In the genomic region with DNA sequence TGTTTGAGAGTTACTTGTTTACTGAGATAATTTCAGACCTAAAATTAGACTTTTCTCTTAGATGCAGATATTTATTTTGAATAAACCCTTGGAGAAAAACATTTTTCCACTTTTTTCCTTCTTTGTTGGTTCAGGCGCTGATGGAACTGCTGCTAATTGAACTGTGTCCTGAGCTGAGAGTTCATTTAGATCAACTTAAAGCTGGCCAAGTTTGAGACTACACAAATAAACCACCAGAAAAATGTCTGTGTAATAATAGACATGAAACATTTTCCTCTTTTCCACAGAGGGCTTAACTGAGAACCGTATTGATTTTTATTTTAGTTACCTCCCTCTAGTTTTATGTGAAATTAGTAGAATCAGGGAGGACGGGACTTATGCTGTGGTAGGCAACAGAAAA, we compare ENCODE assay signal across 17 cellular contexts. TPM values are rescaled to one million over a fixed set of nuclear protein-coding genes. Genes with fewer than 3 reads are reported as not detected.
DNase-seq lines count a peak whose midpoint lies in the region; ATAC-seq and TF ChIP-seq lines count a peak whose summit lies in the region.
"Had no signal": no experiment of that assay in that cellular context is flagged by ENCODE, and none has a peak within 500 bp of the region (broad histone marks: within the 10 kb centered on the region; RNA-seq: fewer than 3 reads in every experiment).

No MANE protein-coding gene starts in this region.

- H3K4me2 ChIP-seq in GM23338 (no peak overlapping the region), MM.1S (ENCODE audit: low read depth, low read length) (peak overlapping the region; percentile 75; the same call in 1 of the 2 replicates)
- H3K4me2 ChIP-seq: A549 had no signal

- no peak overlapping the region for H3K27ac ChIP-seq in GM23338 (ENCODE audit: low read depth)
- peak overlapping the region; percentile 91; the same call in 1 of the 2 replicates for H3K27ac ChIP-seq in MM.1S (ENCODE audit: low read length)
- peak overlapping the region; percentile 36 to 73 for H3K27ac ChIP-seq in thoracic aorta
- H3K27ac ChIP-seq: A549, HL-60 had no signal

- H3K36me3 ChIP-seq in GM23338 (ENCODE audit: insufficient read depth) (no peaks in the 10 kb centered on the region), MM.1S (replicated peaks; ENCODE audit: insufficient read depth, low read length) (no peaks in the 10 kb centered on the region; the same call in 1 of the 2 replicates), thoracic aorta (no peaks in the 10 kb centered on the region)

- H3K9me3 ChIP-seq in MM.1S (replicated peaks; ENCODE audit: insufficient read depth, low read length): no peaks in the 10 kb centered on the region
- no peaks in the 10 kb centered on the region for H3K9me3 ChIP-seq in thoracic aorta
- H3K9me3 ChIP-seq: A549 had no signal

- H3K36me3 Mint-ChIP-seq in GM23338 (ENCODE audit: low read depth): peaks cover 3% of the 10 kb centered on the region; the same call in 1 of the 3 replicates
- H3K36me3 Mint-ChIP-seq: CD14-positive monocyte had no signal

- ATAC-seq in GM23338 (no peak), thoracic aorta (ENCODE audit: insufficient number of reproducible peaks, low FRiP score, low read depth) (no peak)
- ATAC-seq: A549; CD8-positive, alpha-beta T cell had no signal

- DNase-seq in GM23338 (ENCODE audit: low spot score) (no peak), MM.1S (no peak), fibroblast of peridontal ligament (ENCODE audit: extremely low read depth) (peak; percentile 12), thoracic aorta (ENCODE audit: low spot score) (no peak), AG08396 (ENCODE audit: low spot score) (no peak), NCI-H1417 (lab: John Stamatoyannopoulos, UW) (no peak), DMS53 treated with DMSO at 0.1 percent for 48 hours (lab: John Stamatoyannopoulos, UW; ENCODE audit: unreplicated experiment) (no peak)
- DNase-seq: CD8-positive, alpha-beta T cell; COR-L47; DMS153; DND-41; GDM1; HCEC 1CT; HFFc6 had no signal

- H3K4me1 ChIP-seq in GM23338 (ENCODE audit: insufficient read depth) (peaks cover 6% of the 10 kb centered on the region; the same call in 1 of the 2 replicates), MM.1S (ENCODE audit: low read length) (peaks cover 29% of the 10 kb centered on the region), thoracic aorta (ENCODE audit: control insufficient read depth in 1 of 2, low read depth in 2 of 2) (peaks cover 37 to 56% of the 10 kb centered on the region in 2 donors)

- no peaks in the 10 kb centered on the region for H4K20me1 ChIP-seq in GM23338 (replicated peaks; ENCODE audit: insufficient read depth)
- H4K20me1 ChIP-seq in MM.1S (ENCODE audit: insufficient read depth, low read length): no peaks in the 10 kb centered on the region

- no peak overlapping the region for H3K4me3 Mint-ChIP-seq in GM23338
- H3K4me3 Mint-ChIP-seq: CD14-positive monocyte; CD8-positive, alpha-beta T cell; HFFc6 had no signal

- no peak overlapping the region for H3K4me3 ChIP-seq in GM23338
- no peak overlapping the region for H3K4me3 ChIP-seq in MM.1S (ENCODE audit: low read length)
- no peak overlapping the region for H3K4me3 ChIP-seq in thoracic aorta
- H3K4me3 ChIP-seq: A549 had no signal

- H3K9me2 ChIP-seq in GM23338 (ENCODE audit: insufficient read depth): no peaks in the 10 kb centered on the region
- no peaks in the 10 kb centered on the region for H3K9me2 ChIP-seq in MM.1S (replicated peaks; ENCODE audit: insufficient read depth, low read length)

- peaks cover 15% of the 10 kb centered on the region for H3K4me1 Mint-ChIP-seq in GM23338
- H3K4me1 Mint-ChIP-seq: CD14-positive monocyte had no signal

- H2AFZ ChIP-seq in GM23338: no peak overlapping the region
- no peak overlapping the region for H2AFZ ChIP-seq in MM.1S (ENCODE audit: low read length)

- H3F3A ChIP-seq in GM23338 (replicated peaks; ENCODE audit: low read depth): no peaks in the 10 kb centered on the region
- peaks cover 23% of the 10 kb centered on the region for H3F3A ChIP-seq in MM.1S (ENCODE audit: insufficient read depth, low read length)

- no peak overlapping the region; the same call in 1 of the 2 replicates for H3K9ac ChIP-seq in MM.1S (ENCODE audit: low read length)

- TF ChIP-seq CTCF in GM23338 (conservative IDR thresholded peaks at IDR 0.05; ENCODE audit: low read depth in 2 of 2) (no peak), MM.1S (IDR thresholded peaks at IDR 0.05; ENCODE audit: low read length) (no peak), thoracic aorta (IDR thresholded peaks at IDR 0.05) (no peak)

- H3K27me3 ChIP-seq in GM23338 (ENCODE audit: insufficient read depth) (no peaks in the 10 kb centered on the region), MM.1S (replicated peaks; ENCODE audit: insufficient read depth, low read length) (no peaks in the 10 kb centered on the region), thoracic aorta (replicated peaks; ENCODE audit: insufficient read depth) (no peaks in the 10 kb centered on the region)

- H3K79me2 ChIP-seq in GM23338 (replicated peaks; ENCODE audit: insufficient read depth): no peaks in the 10 kb centered on the region
- H3K79me2 ChIP-seq in MM.1S (ENCODE audit: low read length): no peaks in the 10 kb centered on the region

- H3K9me3 Mint-ChIP-seq in GM23338: no peaks in the 10 kb centered on the region
- H3K9me3 Mint-ChIP-seq: CD8-positive, alpha-beta T cell; HFFc6 had no signal

- H3K27ac Mint-ChIP-seq in GM23338: peak overlapping the region; percentile 15; the same call in 1 of the 2 replicates
- H3K27ac Mint-ChIP-seq: CD14-positive monocyte; CD8-positive, alpha-beta T cell; HFFc6 had no signal

- no peaks in the 10 kb centered on the region for H3K27me3 Mint-ChIP-seq in GM23338 (ENCODE audit: insufficient read depth, low read depth, poor library complexity)

TF ChIP-seq in GM23338, 12 proteins besides CTCF, POLR2A, EP300 and RAD21:
- no peak for TF ChIP-seq EZH2 (IDR thresholded peaks at IDR 0.05; ENCODE audit: low read depth, unreplicated experiment)

RNA-seq across cellular contexts. Expression of a gene that starts 32.5 kb away (rescaled TPM):
- total RNA-seq in GM23338 (2014; rRNA removed; shearing (Covaris generic)): 0.28 and 0.70 TPM in 2 replicates
- 1.7 and 1.8 TPM in 2 replicates for polyA plus RNA-seq in GM23338 (2016; fragmentation: Nextera tagmentation; extraction: Ambion mirVana)
- 1 to 10 TPM; 4.4 to 7.6 TPM for total RNA-seq in thoracic aorta

RNA-seq across cellular contexts. Expression of a gene that starts 33.4 kb away (rescaled TPM):
- total RNA-seq in GM23338 (2014; rRNA removed; shearing (Covaris generic)): 1.8 and 6.2 TPM in 2 replicates
- polyA plus RNA-seq in GM23338 (2016; fragmentation: Nextera tagmentation; extraction: Ambion mirVana): 4.9 and 5.0 TPM in 2 replicates
- total RNA-seq in thoracic aorta: 10 to 100 TPM; 15.7 to 24.2 TPM
